ENCODE assay signal across 19 cellular contexts in genomic region chr6:144845181-144845580, GRCh38.
DNase-seq lines count a peak whose midpoint lies in the region; ATAC-seq, FAIRE-seq and TF ChIP-seq lines count a peak whose summit lies in the region.
"Had no signal": no experiment of that assay in that cellular context is flagged by ENCODE, and none has a peak within 500 bp of the region (broad histone marks: within the 10 kb centered on the region; RNA-seq: fewer than 3 reads in every experiment).

No MANE protein-coding gene starts in this region.

- intact Hi-C loops in gastrocnemius medialis (cut with DNase I; ENCODE audit: low total_unique reads) = no loop called here

- H3K4me1 Mint-ChIP-seq in astrocyte (ENCODE audit: low read depth, unreplicated experiment) = no peaks in the 10 kb centered on the region

- H3K9ac ChIP-seq in GM23248 (no peak overlapping the region), astrocyte (ENCODE audit: low read length) (no peak overlapping the region)

- peaks cover 2% of the 10 kb centered on the region for H3K9me3 Mint-ChIP-seq in astrocyte (ENCODE audit: unreplicated experiment)
- H3K9me3 Mint-ChIP-seq: H9 had no signal

- H3K4me3 ChIP-seq in AG10803 (ENCODE audit: low read length) (no peak overlapping the region), GM23248 (no peak overlapping the region), astrocyte (ENCODE audit: insufficient read depth, low read depth, low read length) (no peak overlapping the region), fibroblast of pulmonary artery (replicated peaks; ENCODE audit: low read depth, low read length) (no peak overlapping the region), gastrocnemius medialis (no peak overlapping the region)
- H3K4me3 ChIP-seq: A549 had no signal

- H3K4me2 ChIP-seq in GM23248 (ENCODE audit: unreplicated experiment) = no peak overlapping the region
- no peak overlapping the region for H3K4me2 ChIP-seq in astrocyte (ENCODE audit: low read length)
- H3K4me2 ChIP-seq: A549 had no signal

- no peaks in the 10 kb centered on the region for H3K79me2 ChIP-seq in GM23248 (ENCODE audit: insufficient read depth)
- no peaks in the 10 kb centered on the region for H3K79me2 ChIP-seq in astrocyte (ENCODE audit: insufficient read depth, low read length)

- H3K9me3 ChIP-seq in GM23248 (ENCODE audit: low read depth) = no peaks in the 10 kb centered on the region
- no peaks in the 10 kb centered on the region for H3K9me3 ChIP-seq in astrocyte (ENCODE audit: insufficient read depth, low read depth, low read length)
- no peaks in the 10 kb centered on the region for H3K9me3 ChIP-seq in gastrocnemius medialis
- H3K9me3 ChIP-seq: A549 had no signal

- H3K27ac ChIP-seq in GM23248 (no peak overlapping the region), astrocyte (ENCODE audit: low read depth, low read length) (no peak overlapping the region), gastrocnemius medialis (no peak overlapping the region)
- H3K27ac ChIP-seq: A549 had no signal

- no peak for FAIRE-seq in astrocyte (lab: Jason Lieb, UNC)
- FAIRE-seq: A549, D721Med had no signal

- in situ Hi-C loops in GM23248 (cut with MboI) = no loop called here
- in situ Hi-C loops in gastrocnemius medialis (cut with MboI; ENCODE audit: low sequenced_read_pairs in 4 of 4) = no loop called here

- H3K36me3 ChIP-seq in GM23248 (ENCODE audit: low read depth) (peaks cover 23% of the 10 kb centered on the region), astrocyte (ENCODE audit: insufficient read depth, low read length) (no peaks in the 10 kb centered on the region), gastrocnemius medialis (peaks cover 0 to 31% of the 10 kb centered on the region in 2 donors)

- DNase-seq in AG10803 (ENCODE audit: low read depth) = peak; percentile 63
- peak; percentile 5 for DNase-seq in GM23248
- DNase-seq in astrocyte (ENCODE audit: low read depth) = peak; percentile 23
- peak; percentile 8 for DNase-seq in fibroblast of pulmonary artery (ENCODE audit: low read depth)
- no peak for DNase-seq in SKM-1 (lab: John Stamatoyannopoulos, UW; ENCODE audit: unreplicated experiment)
- no peak for DNase-seq in iPS-NIHi11 (ENCODE audit: low spot score)
- DNase-seq in gastrocnemius medialis = no peak
- DNase-seq: AML-193; CD4-positive, CD25-positive, alpha-beta regulatory T cell; DND-41; H9; NCI-H1048; NCI-H226; NCI-H526; NK-92 treated with Interleukin-12 subunit alpha and Interleukin-12 subunit beta, amount 100 ng/mL, for 24 hours; OCI-M1 had no signal

- H3K4me1 ChIP-seq in GM23248 (ENCODE audit: insufficient read depth) (no peaks in the 10 kb centered on the region), astrocyte (ENCODE audit: insufficient read depth, low read length) (no peaks in the 10 kb centered on the region), gastrocnemius medialis (no peaks in the 10 kb centered on the region)
- H3K4me1 ChIP-seq: A549 had no signal

- no peaks in the 10 kb centered on the region for H3F3A ChIP-seq in GM23248 (ENCODE audit: insufficient read depth)

- no peaks in the 10 kb centered on the region for H3K27me3 Mint-ChIP-seq in astrocyte (ENCODE audit: low read depth, unreplicated experiment)
- H3K27me3 Mint-ChIP-seq: CD4-positive, CD25-positive, alpha-beta regulatory T cell had no signal

- H4K20me1 ChIP-seq in GM23248 (ENCODE audit: insufficient read depth) (no peaks in the 10 kb centered on the region), astrocyte (ENCODE audit: insufficient read depth, low read length) (no peaks in the 10 kb centered on the region)

- no peaks in the 10 kb centered on the region for H3K27me3 ChIP-seq in GM23248 (replicated peaks; ENCODE audit: insufficient read depth)
- no peaks in the 10 kb centered on the region for H3K27me3 ChIP-seq in astrocyte (ENCODE audit: insufficient read depth, low read length)
- H3K27me3 ChIP-seq in gastrocnemius medialis = no peaks in the 10 kb centered on the region

- no peak overlapping the region for H3K4me3 Mint-ChIP-seq in astrocyte (ENCODE audit: unreplicated experiment)
- H3K4me3 Mint-ChIP-seq: CD4-positive, CD25-positive, alpha-beta regulatory T cell; H9 had no signal

- peaks cover 3% of the 10 kb centered on the region for H3K36me3 Mint-ChIP-seq in astrocyte (ENCODE audit: low read depth, unreplicated experiment)

- TF ChIP-seq CTCF in AG10803 (conservative IDR thresholded peaks at IDR 0.05; ENCODE audit: low read length) (no peak), astrocyte (IDR thresholded peaks at IDR 0.05; ENCODE audit: insufficient read depth, low read depth, low read length) (no peak), fibroblast of pulmonary artery (IDR thresholded peaks at IDR 0.05; ENCODE audit: low read length, missing control alignments) (no peak), gastrocnemius medialis (IDR thresholded peaks at IDR 0.05 in 4 of 5, conservative IDR thresholded peaks at IDR 0.05 in 1 of 5) (no peak)

- H3K27ac Mint-ChIP-seq in astrocyte (ENCODE audit: unreplicated experiment) = no peak overlapping the region

- ATAC-seq in gastrocnemius medialis (no peak), HG03196 (IDR thresholded peaks at IDR 0.05; ENCODE audit: unreplicated experiment) (no peak)
- ATAC-seq: A549 had no signal

- TF ChIP-seq POLR2A in gastrocnemius medialis (IDR thresholded peaks at IDR 0.05) = no peak

- no peak overlapping the region for H2AFZ ChIP-seq in GM23248
- H2AFZ ChIP-seq in astrocyte (ENCODE audit: low read depth, low read length) = no peak overlapping the region

- H3K9me2 ChIP-seq in GM23248 (ENCODE audit: insufficient read depth) = 0 out of 2 replicates have a peak, but pooled peaks cover 9% of the 10 kb centered on the region

Comparison
In these comparisons a context has a peak if more than half of its experiments do, and no peak if none do; other contexts are left out.
1. DNase-seq: peak in AG10803 (single experiment), GM23248 (single experiment), astrocyte (single experiment) and fibroblast of pulmonary artery (single experiment); none in SKM-1 (single experiment), iPS-NIHi11 (single experiment) and gastrocnemius medialis (0 of 2).